8 cellular contexts compared by ENCODE assay signal in genomic region chr18:75247041-75247551, GRCh38. TPM values are rescaled to one million over a fixed set of nuclear protein-coding genes. Genes with fewer than 3 reads are reported as not detected.
DNase-seq lines count a peak whose midpoint lies in the region; ATAC-seq and TF ChIP-seq lines count a peak whose summit lies in the region.

No MANE protein-coding gene starts in this region.

- H3K4me3 ChIP-seq in DND-41 (ENCODE audit: low read depth in 1 of 2, low read length in 2 of 2) (peak overlapping the region; percentile 24 to 57; a peak in 3 of 4 replicates), RWPE2 (ENCODE audit: severe bottlenecking) (peak overlapping the region; percentile 29), epithelial cell of esophagus (ENCODE audit: low read length) (peak overlapping the region; percentile 50), trophoblast cell (ENCODE audit: low read depth, low read length) (no peak overlapping the region)

- no peaks in the 10 kb centered on the region for H3K79me1 ChIP-seq in trophoblast cell (ENCODE audit: low read length)

- no peak overlapping the region for H2BK120ac ChIP-seq in trophoblast cell (ENCODE audit: insufficient read depth, low read length, poor library complexity)

- H3K4me1 ChIP-seq in DND-41 (ENCODE audit: insufficient read depth, low read length) (peaks cover 50% of the 10 kb centered on the region), RWPE2 (ENCODE audit: insufficient read depth, poor library complexity, severe bottlenecking) (peaks cover 7% of the 10 kb centered on the region), trophoblast cell (ENCODE audit: control insufficient read depth in 1 of 2, insufficient read depth in 2 of 2, low read length in 2 of 2) (no peaks in the 10 kb centered on the region)

- no peaks in the 10 kb centered on the region for H3K36me3 ChIP-seq in DND-41 (ENCODE audit: insufficient read depth, low read length)
- no peaks in the 10 kb centered on the region for H3K36me3 ChIP-seq in RWPE2 (ENCODE audit: low read depth)
- H3K36me3 ChIP-seq in trophoblast cell (ENCODE audit: control insufficient read depth in 1 of 2, insufficient read depth in 2 of 2, low read length in 2 of 2): no peaks in the 10 kb centered on the region

- H2AFZ ChIP-seq in DND-41 (ENCODE audit: low read depth, low read length) (peak overlapping the region; percentile 67), trophoblast cell (ENCODE audit: insufficient read depth, low read length, poor library complexity) (peak overlapping the region; percentile 41)

- peaks cover 17% of the 10 kb centered on the region; the same call in 1 of the 2 replicates for H4K20me1 ChIP-seq in DND-41 (ENCODE audit: insufficient read depth, low read length)

- no peak for TF ChIP-seq CTCF in DND-41 (IDR thresholded peaks at IDR 0.05; ENCODE audit: borderline replicate concordance, extremely low read depth, low read length, poor library complexity, severe bottlenecking)
- TF ChIP-seq CTCF in RWPE2 (IDR thresholded peaks at IDR 0.05; ENCODE audit: poor library complexity, severe bottlenecking): no peak
- no peak for TF ChIP-seq CTCF in epithelial cell of esophagus (IDR thresholded peaks at IDR 0.05; ENCODE audit: insufficient read depth, low read depth, low read length, missing control alignments)

- ATAC-seq in DND-41 (ENCODE audit: insufficient read depth, low read depth) (peak; percentile 57), RWPE2 (ENCODE audit: low read depth) (no peak), GM21717 (IDR thresholded peaks at IDR 0.05; ENCODE audit: unreplicated experiment) (no peak), HG03135 (IDR thresholded peaks at IDR 0.05; ENCODE audit: unreplicated experiment) (no peak), GM19455 (IDR thresholded peaks at IDR 0.05; ENCODE audit: unreplicated experiment) (no peak)

- H3K4ac ChIP-seq in trophoblast cell (ENCODE audit: low read depth, low read length): no peak overlapping the region

- WGBS in trophoblast cell (ENCODE audit: extremely low coverage, insufficient coverage, insufficient read length): no CpG with 5 or more reads among the region's 9 CpGs

- DNase-seq in DND-41: peak; percentile 55
- no peak for DNase-seq in RWPE2 (ENCODE audit: low spot score)
- DNase-seq in epithelial cell of esophagus (ENCODE audit: low read depth): no peak
- no peak for DNase-seq in trophoblast cell
- no peak for DNase-seq in COLO668 (lab: John Stamatoyannopoulos, UW; ENCODE audit: unreplicated experiment)

- H3K27me3 ChIP-seq in DND-41 (ENCODE audit: insufficient read depth, low read length, poor library complexity): no peaks in the 10 kb centered on the region
- H3K27me3 ChIP-seq in RWPE2 (ENCODE audit: insufficient read depth, poor library complexity, severe bottlenecking): no peaks in the 10 kb centered on the region
- no peaks in the 10 kb centered on the region for H3K27me3 ChIP-seq in trophoblast cell (ENCODE audit: insufficient read depth, low read length)

- H3K9me3 ChIP-seq in DND-41 (ENCODE audit: insufficient read depth, low read length, severe bottlenecking): no peaks in the 10 kb centered on the region
- no peaks in the 10 kb centered on the region for H3K9me3 ChIP-seq in RWPE2 (ENCODE audit: severe bottlenecking)
- H3K9me3 ChIP-seq in trophoblast cell (ENCODE audit: insufficient read depth, low read depth, low read length): peaks cover 2% of the 10 kb centered on the region

- H3K79me2 ChIP-seq in DND-41 (ENCODE audit: insufficient read depth, low read length): peaks cover 96% of the 10 kb centered on the region
- no peaks in the 10 kb centered on the region for H3K79me2 ChIP-seq in trophoblast cell (ENCODE audit: control insufficient read depth, insufficient read depth, low read length, poor library complexity)

- H3K18ac ChIP-seq in trophoblast cell (ENCODE audit: low read length): no peak overlapping the region

- H3K4me2 ChIP-seq in DND-41 (ENCODE audit: insufficient read depth, low read length): peak overlapping the region; percentile 77
- no peak overlapping the region for H3K4me2 ChIP-seq in trophoblast cell (ENCODE audit: low read length)

- H3K9ac ChIP-seq in DND-41 (ENCODE audit: low read depth, low read length): peak overlapping the region; percentile 59
- no peak overlapping the region for H3K9ac ChIP-seq in trophoblast cell (ENCODE audit: low read length)

- H2AK5ac ChIP-seq in trophoblast cell (ENCODE audit: low read length): no peak overlapping the region

- H4K8ac ChIP-seq in trophoblast cell (ENCODE audit: low read depth, low read length): no peak overlapping the region

- no peak overlapping the region for H3K23ac ChIP-seq in trophoblast cell (ENCODE audit: low read length)

- H4K91ac ChIP-seq in trophoblast cell (ENCODE audit: low read depth, low read length): no peak overlapping the region

- H4K12ac ChIP-seq in trophoblast cell (ENCODE audit: low read depth, low read length): no peak overlapping the region

- no peak overlapping the region for H2BK5ac ChIP-seq in trophoblast cell (ENCODE audit: low read depth, low read length, poor library complexity)

- no peak overlapping the region for H3K14ac ChIP-seq in trophoblast cell (ENCODE audit: low read length)

- H3K27ac ChIP-seq in DND-41 (ENCODE audit: low read length): peak overlapping the region; percentile 93
- peak overlapping the region; percentile 29 for H3K27ac ChIP-seq in RWPE2 (ENCODE audit: poor library complexity, severe bottlenecking)
- H3K27ac ChIP-seq in trophoblast cell (ENCODE audit: low read depth, low read length): no peak overlapping the region

- H2BK12ac ChIP-seq in trophoblast cell (ENCODE audit: low read length): no peak overlapping the region

RNA-seq across cellular contexts. Expression of gene TSHZ1, which starts 36.5 kb away (rescaled TPM):
- 1.2 and 1.4 TPM in 2 replicates for polyA plus RNA-seq in trophoblast cell (2013)

RNA-seq across cellular contexts. Expression of gene PTGR3, which starts 38.2 kb away (rescaled TPM):
- polyA plus RNA-seq in trophoblast cell (2013): 2.7 and 3.5 TPM in 2 replicates
